Comparison of ENCODE assay signal across 14 cellular contexts in genomic region chr15:64754663-64755426, GRCh38. TPM values are rescaled to one million over a fixed set of nuclear protein-coding genes. Genes with fewer than 3 reads are reported as not detected.
DNase-seq lines count a peak whose midpoint lies in the region; ATAC-seq and TF ChIP-seq lines count a peak whose summit lies in the region.
"Had no signal": no experiment of that assay in that cellular context is flagged by ENCODE, and none has a peak within 500 bp of the region (broad histone marks: within the 10 kb centered on the region; RNA-seq: fewer than 3 reads in every experiment).

No MANE protein-coding gene starts in this region.

- H3K36me3 ChIP-seq in muscle layer of duodenum (ENCODE audit: control insufficient read depth in 1 of 2, insufficient read depth in 2 of 2, low read length in 2 of 2) (no peaks in the 10 kb centered on the region), prostate gland (no peaks in the 10 kb centered on the region)
- H3K36me3 ChIP-seq: BE2C, neutrophil, thoracic aorta had no signal

- in situ Hi-C loops in GM13976 (cut with MboI; ENCODE audit: low sequenced_read_pairs, unreplicated experiment) = loop anchor here (10.0 kb wide), 1 partner anchor 50 kb away; no protein-coding TSS in a partner anchor

- TF ChIP-seq CTCF in GM13976 (IDR thresholded peaks at IDR 0.05; ENCODE audit: borderline replicate concordance, control extremely low read depth, extremely low read depth, insufficient read depth, missing control alignments) = no peak
- no peak for TF ChIP-seq CTCF in prostate gland (IDR thresholded peaks at IDR 0.05)

- H3K27me3 ChIP-seq in muscle layer of duodenum (ENCODE audit: low read depth, low read length) = no peaks in the 10 kb centered on the region
- H3K27me3 ChIP-seq in prostate gland (replicated peaks; ENCODE audit: insufficient read depth) = no peaks in the 10 kb centered on the region
- H3K27me3 ChIP-seq: BE2C had no signal

- H3K27ac ChIP-seq in muscle layer of duodenum (ENCODE audit: low read length) = peak overlapping the region; percentile 5
- no peak overlapping the region for H3K27ac ChIP-seq in prostate gland
- H3K27ac ChIP-seq: neutrophil, thoracic aorta had no signal

- H3K9me3 ChIP-seq in muscle layer of duodenum (ENCODE audit: control insufficient read depth in 1 of 2, low read length in 2 of 2) (no peaks in the 10 kb centered on the region), prostate gland (no peaks in the 10 kb centered on the region)
- H3K9me3 ChIP-seq: BE2C, neutrophil, thoracic aorta had no signal

- no peaks in the 10 kb centered on the region for H3K9me3 Mint-ChIP-seq in IgD-negative memory B cell
- H3K9me3 Mint-ChIP-seq in T-helper 2 cell treated with Interferon-gamma antibody and Interleukin-4, amounts not matched to agents 5 μg/mL and 100 μg/mL, for 36 hours = no peaks in the 10 kb centered on the region

- peak; percentile 61 for ATAC-seq in GM21529 (IDR thresholded peaks at IDR 0.05; ENCODE audit: unreplicated experiment)

- peak; percentile 74 for DNase-seq in GM13976 (ENCODE audit: low spot score)
- DNase-seq in prostate gland (ENCODE audit: low spot score) = no peak
- DNase-seq in T-helper 2 cell treated with Interferon-gamma antibody and Interleukin-4, amounts not matched to agents 5 μg/mL and 100 μg/mL, for 36 hours (ENCODE audit: low spot score) = no peak
- DNase-seq in COR-L47 (lab: John Stamatoyannopoulos, UW) = no peak
- no peak for DNase-seq in activated effector memory CD4-positive, alpha-beta T cell treated with anti-CD3 and anti-CD28 coated beads, Interleukin-2, amount 50 U/mL, for 16 hours
- DNase-seq: BE2C; H7; NCI-H2081; stimulated activated CD4-positive, alpha-beta T cell treated with anti-CD3 and anti-CD28 coated beads, Interleukin-2, amount 100 ng/mL, for 48 hours had no signal

- TF ChIP-seq POLR2A in prostate gland (IDR thresholded peaks at IDR 0.05) = no peak

- H3K4me1 ChIP-seq in muscle layer of duodenum (ENCODE audit: control insufficient read depth in 1 of 2, insufficient read depth in 2 of 2, low read length in 2 of 2) = peaks cover 0 to 30% of the 10 kb centered on the region in 2 donors
- no peaks in the 10 kb centered on the region for H3K4me1 ChIP-seq in prostate gland (replicated peaks)
- H3K4me1 ChIP-seq: BE2C had no signal

- H3K27ac Mint-ChIP-seq in IgD-negative memory B cell = peak overlapping the region; percentile 5 to 91 (median 84)
- no peak overlapping the region for H3K27ac Mint-ChIP-seq in T-helper 2 cell treated with Interferon-gamma antibody and Interleukin-4, amounts not matched to agents 5 μg/mL and 100 μg/mL, for 36 hours

- peak overlapping the region; percentile 60 to 94 (median 82) for H3K4me3 Mint-ChIP-seq in IgD-negative memory B cell
- H3K4me3 Mint-ChIP-seq in T-helper 2 cell treated with Interferon-gamma antibody and Interleukin-4, amounts not matched to agents 5 μg/mL and 100 μg/mL, for 36 hours = no peak overlapping the region

- intact Hi-C loops in prostate gland (cut with DNase I) = no loop called here

- no peaks in the 10 kb centered on the region for H3K36me3 Mint-ChIP-seq in IgD-negative memory B cell
- no peaks in the 10 kb centered on the region for H3K36me3 Mint-ChIP-seq in T-helper 2 cell treated with Interferon-gamma antibody and Interleukin-4, amounts not matched to agents 5 μg/mL and 100 μg/mL, for 36 hours (ENCODE audit: low read depth)

- peaks cover 25 to 39% (median 27%) of the 10 kb centered on the region in 3 donors for H3K4me1 Mint-ChIP-seq in IgD-negative memory B cell
- H3K4me1 Mint-ChIP-seq in T-helper 2 cell treated with Interferon-gamma antibody and Interleukin-4, amounts not matched to agents 5 μg/mL and 100 μg/mL, for 36 hours (ENCODE audit: low read depth) = no peaks in the 10 kb centered on the region

- H3K27me3 Mint-ChIP-seq in IgD-negative memory B cell = peaks cover 3% of the 10 kb centered on the region
- peaks cover 6% of the 10 kb centered on the region for H3K27me3 Mint-ChIP-seq in T-helper 2 cell treated with Interferon-gamma antibody and Interleukin-4, amounts not matched to agents 5 μg/mL and 100 μg/mL, for 36 hours (ENCODE audit: low read depth)

- WGBS in prostate gland = 77% methylated on average over 14 of the region's 14 CpGs

- H3K4me3 ChIP-seq in muscle layer of duodenum (ENCODE audit: low read depth in 1 of 2, low read length in 2 of 2) (no peak overlapping the region), prostate gland (no peak overlapping the region)
- H3K4me3 ChIP-seq: thoracic aorta had no signal

RNA-seq across cellular contexts. Expression of gene RBPMS2, which starts 20.5 kb away (rescaled TPM):
- 0.14 TPM for polyA plus RNA-seq in IgD-negative memory B cell
- 10 to 100 TPM in 1 of 2 donors, 1 to 10 TPM in 1; 2.3 to 14.0 TPM for total RNA-seq in prostate gland
